In the genomic region with DNA sequence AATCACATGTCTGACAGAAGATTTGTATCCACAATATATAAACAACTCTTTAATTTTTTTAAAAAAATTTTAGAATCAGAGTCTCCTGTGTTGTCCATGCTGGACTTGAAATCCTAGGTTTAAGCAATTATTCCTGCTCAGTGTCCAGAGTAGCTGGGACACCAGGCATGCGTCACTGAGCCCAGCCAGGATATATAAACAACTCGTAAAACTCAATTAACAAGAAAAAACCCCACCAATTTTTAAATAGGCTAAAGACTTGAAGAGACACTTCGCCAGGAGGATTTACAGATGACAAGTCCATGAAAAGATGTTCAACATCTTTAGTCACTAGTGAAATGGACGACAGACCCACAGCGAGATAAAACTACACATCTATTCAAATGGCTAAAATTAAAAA, we compare ENCODE assay signal across 10 cellular contexts.
"Had no signal": no experiment of that assay in that cellular context is flagged by ENCODE, and none has a peak within 500 bp of the region (broad histone marks: within the 10 kb centered on the region; RNA-seq: fewer than 3 reads in every experiment).

No MANE protein-coding gene starts in this region.

- H3K36me3 ChIP-seq: cardiac muscle cell, gastroesophageal sphincter, left ventricle myocardium inferior, neutrophil had no signal

- H3K4me3 ChIP-seq: cardiac muscle cell, gastroesophageal sphincter, left ventricle myocardium inferior had no signal

- H3K9me3 ChIP-seq: gastroesophageal sphincter, left ventricle myocardium inferior, neutrophil had no signal

- DNase-seq: activated CD4-positive, alpha-beta T cell treated with anti-CD3 and anti-CD28 coated beads, Interleukin-2, amount 50 U/mL, for 1 hour; activated gamma-delta T cell; activated T-cell treated with anti-CD3 and anti-CD28 coated beads, Interleukin-2, amount 50 U/mL, for 1 hour; left ventricle myocardium inferior had no signal

- H3K27ac Mint-ChIP-seq: memory B cell; T-helper 1 cell treated with Interleukin-12 subunit alpha and Interleukin-12 subunit beta and Interleukin-4 antibody, amounts not matched to agents 30 μg/mL and 1 μg/mL, for 36 hours; WTC11 had no signal

- H3K27ac ChIP-seq: cardiac muscle cell, gastroesophageal sphincter, left ventricle myocardium inferior, neutrophil had no signal

- H3K36me3 Mint-ChIP-seq: memory B cell, WTC11 had no signal

- ATAC-seq: gastroesophageal sphincter, WTC11 had no signal

- H3K9me3 Mint-ChIP-seq: memory B cell; T-helper 1 cell treated with Interleukin-12 subunit alpha and Interleukin-12 subunit beta and Interleukin-4 antibody, amounts not matched to agents 30 μg/mL and 1 μg/mL, for 36 hours; WTC11 had no signal
